8 cellular contexts compared by ENCODE assay signal in the genomic region with DNA sequence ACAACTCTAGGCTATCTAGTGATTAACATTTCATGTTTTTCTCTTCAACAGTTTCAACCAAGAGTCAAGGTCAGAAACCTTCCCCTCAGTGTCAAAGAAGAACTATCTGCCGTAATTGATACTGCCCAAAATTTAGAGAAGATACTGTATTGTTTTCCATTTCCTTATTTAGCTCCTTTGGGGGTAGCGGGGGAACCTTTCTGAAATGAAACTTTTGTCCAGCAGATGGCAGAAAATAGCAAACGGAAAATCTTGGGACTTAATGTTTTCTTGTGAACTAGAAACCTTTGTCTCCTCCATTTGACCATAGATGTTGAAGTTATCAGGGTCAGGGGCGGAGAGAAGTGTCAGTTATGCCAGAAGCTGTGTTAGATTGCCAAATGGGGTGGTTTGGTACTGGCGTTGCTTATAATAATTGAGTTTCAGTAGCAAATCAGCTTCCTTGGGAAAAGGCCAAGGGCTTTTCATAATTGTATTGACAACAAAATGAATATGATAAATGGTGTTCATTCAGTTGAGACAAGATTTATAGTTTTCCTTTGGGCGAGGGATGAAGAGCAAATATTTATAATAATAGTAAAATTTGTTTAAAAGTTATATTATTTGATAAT.
DNase-seq lines count a peak whose midpoint lies in the region; ATAC-seq and TF ChIP-seq lines count a peak whose summit lies in the region.

No MANE protein-coding gene starts in this region.

- H3K4me3 Mint-ChIP-seq in naive thymus-derived CD8-positive, alpha-beta T cell = no peak overlapping the region

- H2AFZ ChIP-seq in PC-9 = no peak overlapping the region

- H3K79me2 ChIP-seq in PC-9 (ENCODE audit: low read depth) = no peaks in the 10 kb centered on the region

- DNase-seq in DMS53 (lab: John Stamatoyannopoulos, UW) (peak; percentile 60), DMS53 treated with DMSO at 0.1 percent for 48 hours (lab: John Stamatoyannopoulos, UW; ENCODE audit: unreplicated experiment) (no peak), HEK293T (ENCODE audit: extremely low spot score) (peak; percentile 63), PC-9 (peak in 1 of 2 experiments; percentile 33), dorsolateral prefrontal cortex (no peak)
- DNase-seq in naive thymus-derived CD8-positive, alpha-beta T cell = peak in 6 of 10 donors; percentile 15 to 49 (median 28)

- no peak for ATAC-seq in naive thymus-derived CD8-positive, alpha-beta T cell
- ATAC-seq in HG03439 (IDR thresholded peaks at IDR 0.05; ENCODE audit: unreplicated experiment) (no peak), GM19035 (IDR thresholded peaks at IDR 0.05; ENCODE audit: unreplicated experiment) (no peak)

- H4K20me1 ChIP-seq in PC-9 (ENCODE audit: insufficient read depth) = no peaks in the 10 kb centered on the region

- no peak overlapping the region for H3K27ac ChIP-seq in PC-9
- no peak overlapping the region for H3K27ac ChIP-seq in dorsolateral prefrontal cortex

- peaks cover 0 to 4% (median 1%) of the 10 kb centered on the region in 5 donors for H3K27me3 Mint-ChIP-seq in naive thymus-derived CD8-positive, alpha-beta T cell

- no peak overlapping the region for H3K4me2 ChIP-seq in PC-9

- H3K9me2 ChIP-seq in PC-9 (ENCODE audit: insufficient read depth) = no peaks in the 10 kb centered on the region

- H3F3A ChIP-seq in PC-9 (ENCODE audit: insufficient read depth, low read depth) = no peaks in the 10 kb centered on the region

- BruUV-seq in PC-9 (replicated peaks; lab: Mats Ljungman, UMichigan) = no TSS peak

- CTCF ChIA-PET in HEK293T (lab: Yijun Ruan, JAX) = interaction anchor here (0.6 to 3.0 kb wide), 11 partner anchors 9 to 465 kb away, joined by 3 to 39 read pairs (median 3); no protein-coding TSS in a partner anchor
- CTCF ChIA-PET in PC-9 (lab: Charles Lee) = interaction anchor here (0.6 to 1.4 kb wide), 6 partner anchors 9 to 1419 kb away, joined by 3 to 9 read pairs (median 3); no protein-coding TSS in a partner anchor

- TF ChIP-seq CTCF in PC-9 (conservative IDR thresholded peaks at IDR 0.05) (peak; percentile 70), dorsolateral prefrontal cortex (IDR thresholded peaks at IDR 0.05 in 54 of 56, conservative IDR thresholded peaks at IDR 0.05 in 2 of 56; ENCODE audit: low read depth in 1 of 56, partially characterized antibody in 56 of 56) (peak in 54 of 56 donors; percentile 11 to 67 (median 45))

- H3K27ac Mint-ChIP-seq in naive thymus-derived CD8-positive, alpha-beta T cell = no peak overlapping the region

- no peaks in the 10 kb centered on the region for H3K27me3 ChIP-seq in PC-9 (ENCODE audit: insufficient read depth, low read depth)
- peaks cover 0 to 5% (median 0%) of the 10 kb centered on the region in 45 donors for H3K27me3 ChIP-seq in dorsolateral prefrontal cortex

- no peaks in the 10 kb centered on the region for H3K4me1 ChIP-seq in PC-9 (replicated peaks; ENCODE audit: insufficient read depth)

- H3K36me3 Mint-ChIP-seq in naive thymus-derived CD8-positive, alpha-beta T cell = no peaks in the 10 kb centered on the region

- H3K4me3 ChIP-seq in PC-9 (no peak overlapping the region), dorsolateral prefrontal cortex (no peak overlapping the region)

- H3K4me1 Mint-ChIP-seq in naive thymus-derived CD8-positive, alpha-beta T cell = no peaks in the 10 kb centered on the region

- intact Hi-C loops in PC-9 (cut with micrococcal nuclease; ENCODE audit: unreplicated experiment) (loop anchor here (1.0 to 10.0 kb wide), 3 partner anchors 130 to 573 kb away; no protein-coding TSS in a partner anchor), dorsolateral prefrontal cortex (cut with DNase I) (loop anchor here in 1 of 2 donors (5.0 kb wide), 1 partner anchor 130 kb away; no protein-coding TSS in a partner anchor)

- no peaks in the 10 kb centered on the region for H3K36me3 ChIP-seq in PC-9 (ENCODE audit: low read depth)

- no peaks in the 10 kb centered on the region for H3K9me3 ChIP-seq in PC-9 (ENCODE audit: insufficient read depth, low read depth)

- no peaks in the 10 kb centered on the region for H3K9me3 Mint-ChIP-seq in naive thymus-derived CD8-positive, alpha-beta T cell

- POLR2A ChIA-PET in HEK293T (lab: Yijun Ruan, JAX) (no interaction called here), PC-9 (lab: Charles Lee; ENCODE audit: unreplicated experiment) (interaction anchor here (0.7 kb wide), 1 partner anchor 117 kb away, joined by 5 read pairs; no protein-coding TSS in a partner anchor)
- POLR2A ChIA-PET in naive thymus-derived CD8-positive, alpha-beta T cell (lab: Charles Lee) = no interaction called here

TF ChIP-seq in HEK293T, 16 proteins besides CTCF, POLR2A, EP300 and RAD21:
- TF ChIP-seq, protein P1, sequence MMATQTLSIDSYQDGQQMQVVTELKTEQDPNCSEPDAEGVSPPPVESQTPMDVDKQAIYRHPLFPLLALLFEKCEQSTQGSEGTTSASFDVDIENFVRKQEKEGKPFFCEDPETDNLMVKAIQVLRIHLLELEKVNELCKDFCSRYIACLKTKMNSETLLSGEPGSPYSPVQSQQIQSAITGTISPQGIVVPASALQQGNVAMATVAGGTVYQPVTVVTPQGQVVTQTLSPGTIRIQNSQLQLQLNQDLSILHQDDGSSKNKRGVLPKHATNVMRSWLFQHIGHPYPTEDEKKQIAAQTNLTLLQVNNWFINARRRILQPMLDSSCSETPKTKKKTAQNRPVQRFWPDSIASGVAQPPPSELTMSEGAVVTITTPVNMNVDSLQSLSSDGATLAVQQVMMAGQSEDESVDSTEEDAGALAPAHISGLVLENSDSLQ (IDR thresholded peaks at IDR 0.05) = 0 out of 2 replicates have a peak, but pooled peaks have one; percentile 7
- no peak for TF ChIP-seq FOXK2 (IDR thresholded peaks at IDR 0.05)

Comparison
In these comparisons a context has a peak if more than half of its experiments do, and no peak if none do; other contexts are left out.
1. DNase-seq: peak in DMS53 (single experiment), HEK293T (single experiment) and naive thymus-derived CD8-positive, alpha-beta T cell (6 of 10); none in DMS53 treated with DMSO at 0.1 percent for 48 hours (single experiment) and dorsolateral prefrontal cortex (0 of 10).